Comparison of ENCODE assay signal across 21 cellular contexts in genomic region chr7:132019718-132020117, GRCh38.
"Had no signal": no experiment of that assay in that cellular context is flagged by ENCODE, and none has a peak within 500 bp of the region (broad histone marks: within the 10 kb centered on the region; RNA-seq: fewer than 3 reads in every experiment).

No MANE protein-coding gene starts in this region.

- FAIRE-seq: endometrium, keratinocyte had no signal

- H3K9me3 ChIP-seq: gastrocnemius medialis, lower lobe of right lung, neutrophil had no signal

- H3K36me3 ChIP-seq: esophagus muscularis mucosa, gastrocnemius medialis, left ventricle myocardium inferior, lower lobe of right lung, neutrophil, sigmoid colon, stomach had no signal

- H3K4me3 Mint-ChIP-seq: immature natural killer cell; naive thymus-derived CD4-positive, alpha-beta T cell; nephron progenitor cell had no signal

- H3K4me3 ChIP-seq: esophagus muscularis mucosa, gastrocnemius medialis, left ventricle myocardium inferior, lower lobe of right lung, sigmoid colon, skin epidermis, stomach had no signal

- ATAC-seq: gastrocnemius medialis; lower lobe of right lung; naive thymus-derived CD4-positive, alpha-beta T cell had no signal

- H3K27ac Mint-ChIP-seq: immature natural killer cell; naive thymus-derived CD4-positive, alpha-beta T cell; nephron progenitor cell had no signal

- H3K4me1 ChIP-seq: gastrocnemius medialis, lower lobe of right lung, sigmoid colon, stomach had no signal

- H3K36me3 Mint-ChIP-seq: immature natural killer cell had no signal

- H3K4me1 Mint-ChIP-seq: immature natural killer cell; naive thymus-derived CD4-positive, alpha-beta T cell; nephron progenitor cell had no signal

- H3K27ac ChIP-seq: esophagus muscularis mucosa, gastrocnemius medialis, left ventricle myocardium inferior, lower lobe of right lung, neutrophil, sigmoid colon, skin epidermis, stomach had no signal

- DNase-seq: effector memory CD4-positive, alpha-beta T cell; gastrocnemius medialis; glutamatergic neuron; immature natural killer cell; left ventricle myocardium inferior; lower lobe of right lung; mesenchymal stem cell; midbrain; naive thymus-derived CD4-positive, alpha-beta T cell; nephron progenitor cell; posterior cingulate gyrus; sigmoid colon; stimulated activated CD4-positive, alpha-beta T cell treated with anti-CD3 and anti-CD28 coated beads, Interleukin-12 subunit alpha, Interleukin-12 subunit beta, amount 100 ng/mL, for 4 hours; stimulated activated naive CD4-positive, alpha-beta T cell; stomach; trophoblast cell had no signal

- H3K27me3 ChIP-seq: esophagus muscularis mucosa, gastrocnemius medialis, neutrophil, sigmoid colon, stomach had no signal
